ENCODE assay signal across 11 cellular contexts in genomic region chr11:13834463-13834862, GRCh38.
DNase-seq lines count a peak whose midpoint lies in the region; ATAC-seq and TF ChIP-seq lines count a peak whose summit lies in the region.
"Had no signal": no experiment of that assay in that cellular context is flagged by ENCODE, and none has a peak within 500 bp of the region (broad histone marks: within the 10 kb centered on the region; RNA-seq: fewer than 3 reads in every experiment).

No MANE protein-coding gene starts in this region.

- peak; percentile 44 for TF ChIP-seq CTCF in activated CD8-positive, alpha-beta T cell treated with anti-CD3 and anti-CD28 coated beads for 36 hours (IDR thresholded peaks at IDR 0.05)
- TF ChIP-seq CTCF in epithelial cell of esophagus (IDR thresholded peaks at IDR 0.05; ENCODE audit: insufficient read depth, low read depth, low read length, missing control alignments) (peak; percentile 47), retinal pigment epithelial cell (conservative IDR thresholded peaks at IDR 0.05; ENCODE audit: low read depth, low read length) (peak; percentile 47)

- POLR2A ChIA-PET in activated CD8-positive, alpha-beta T cell treated with anti-CD3 and anti-CD28 coated beads for 36 hours (lab: Charles Lee) = interaction anchor here (1.2 kb wide), 1 partner anchor 11 kb away, joined by 3 read pairs; no protein-coding TSS in a partner anchor
- POLR2A ChIA-PET in activated CD8-positive, alpha-beta T cell treated with anti-CD3 and anti-CD28 coated beads, Interleukin-2, amount 10 ng/mL, durations not matched to agents 7 days and 5 days (lab: Charles Lee) = no interaction called here

- no peaks in the 10 kb centered on the region for H3K36me3 ChIP-seq in NT2/D1 (ENCODE audit: insufficient read depth, insufficient read length, low read length)

- H3K36me3 Mint-ChIP-seq in activated CD8-positive, alpha-beta T cell treated with anti-CD3 and anti-CD28 coated beads for 36 hours (ENCODE audit: low read depth) = no peaks in the 10 kb centered on the region
- H3K36me3 Mint-ChIP-seq in activated CD8-positive, alpha-beta T cell treated with anti-CD3 and anti-CD28 coated beads, Interleukin-2, amount 10 ng/mL, durations not matched to agents 7 days and 5 days (ENCODE audit: low read depth) = no peaks in the 10 kb centered on the region

- CTCF ChIA-PET in activated CD8-positive, alpha-beta T cell treated with anti-CD3 and anti-CD28 coated beads for 36 hours (lab: Charles Lee) = interaction anchor here (0.8 to 2.1 kb wide), 9 partner anchors 9 to 112 kb away, joined by 3 to 8 read pairs (median 4); no protein-coding TSS in a partner anchor
- CTCF ChIA-PET in activated CD8-positive, alpha-beta T cell treated with anti-CD3 and anti-CD28 coated beads, Interleukin-2, amount 10 ng/mL, durations not matched to agents 7 days and 5 days (lab: Charles Lee) = interaction anchor here (0.8 to 1.7 kb wide), 3 partner anchors 10 to 39 kb away, joined by 3 to 4 read pairs (median 3); no protein-coding TSS in a partner anchor

- H3K27me3 ChIP-seq in NT2/D1 (ENCODE audit: insufficient read depth, insufficient read length) = no peaks in the 10 kb centered on the region

- H3K27me3 Mint-ChIP-seq in activated CD8-positive, alpha-beta T cell treated with anti-CD3 and anti-CD28 coated beads for 36 hours = no peaks in the 10 kb centered on the region
- no peaks in the 10 kb centered on the region for H3K27me3 Mint-ChIP-seq in activated CD8-positive, alpha-beta T cell treated with anti-CD3 and anti-CD28 coated beads, Interleukin-2, amount 10 ng/mL, durations not matched to agents 7 days and 5 days (ENCODE audit: low read depth)

- DNase-seq in activated CD8-positive, alpha-beta T cell treated with anti-CD3 and anti-CD28 coated beads for 36 hours = peak; percentile 14
- DNase-seq in activated CD8-positive, alpha-beta T cell treated with anti-CD3 and anti-CD28 coated beads, Interleukin-2, amount 10 ng/mL, durations not matched to agents 7 days and 5 days = no peak
- DNase-seq in NT2/D1 (ENCODE audit: low read depth, low spot score) = peak; percentile 6
- no peak for DNase-seq in epithelial cell of esophagus (ENCODE audit: low read depth)
- DNase-seq in retinal pigment epithelial cell (ENCODE audit: low read depth) = no peak
- DNase-seq in NCI-H1048 (lab: John Stamatoyannopoulos, UW) = no peak
- DNase-seq in NCI-H1092 (lab: John Stamatoyannopoulos, UW) = no peak
- DNase-seq in COLO668 (lab: John Stamatoyannopoulos, UW; ENCODE audit: unreplicated experiment) = no peak
- DNase-seq: HCEC 1CT, NCI-H510A had no signal

- H3K4me3 Mint-ChIP-seq in activated CD8-positive, alpha-beta T cell treated with anti-CD3 and anti-CD28 coated beads for 36 hours = no peak overlapping the region
- H3K4me3 Mint-ChIP-seq in activated CD8-positive, alpha-beta T cell treated with anti-CD3 and anti-CD28 coated beads, Interleukin-2, amount 10 ng/mL, durations not matched to agents 7 days and 5 days = no peak overlapping the region

- no peak overlapping the region for H3K27ac Mint-ChIP-seq in activated CD8-positive, alpha-beta T cell treated with anti-CD3 and anti-CD28 coated beads for 36 hours
- no peak overlapping the region for H3K27ac Mint-ChIP-seq in activated CD8-positive, alpha-beta T cell treated with anti-CD3 and anti-CD28 coated beads, Interleukin-2, amount 10 ng/mL, durations not matched to agents 7 days and 5 days
- H3K27ac Mint-ChIP-seq: activated naive CD4-positive, alpha-beta T cell treated with anti-CD3 and anti-CD28 coated beads, Interleukin-2, amount 50 U/mL, for 72 hours had no signal

- H3K9me3 ChIP-seq in NT2/D1 (ENCODE audit: insufficient read depth, low read length) = no peaks in the 10 kb centered on the region; the same call in 1 of the 2 replicates

- no peaks in the 10 kb centered on the region for H3K4me1 ChIP-seq in NT2/D1 (ENCODE audit: insufficient read depth, insufficient read length)

- intact Hi-C loops in activated CD8-positive, alpha-beta T cell treated with anti-CD3 and anti-CD28 coated beads for 36 hours (cut with micrococcal nuclease) = no loop called here

- no peak for ATAC-seq in activated CD8-positive, alpha-beta T cell treated with anti-CD3 and anti-CD28 coated beads for 36 hours
- ATAC-seq in activated CD8-positive, alpha-beta T cell treated with anti-CD3 and anti-CD28 coated beads, Interleukin-2, amount 10 ng/mL, durations not matched to agents 7 days and 5 days = no peak
- ATAC-seq: activated naive CD4-positive, alpha-beta T cell treated with anti-CD3 and anti-CD28 coated beads, Interleukin-2, amount 50 U/mL, for 72 hours had no signal

- H3K4me3 ChIP-seq in NT2/D1 (ENCODE audit: insufficient read length, low read depth) (no peak overlapping the region), epithelial cell of esophagus (ENCODE audit: low read length) (no peak overlapping the region), retinal pigment epithelial cell (ENCODE audit: low read length) (no peak overlapping the region)

- H3K4me1 Mint-ChIP-seq in activated CD8-positive, alpha-beta T cell treated with anti-CD3 and anti-CD28 coated beads for 36 hours (ENCODE audit: low read depth) = peaks cover 4% of the 10 kb centered on the region
- H3K4me1 Mint-ChIP-seq in activated CD8-positive, alpha-beta T cell treated with anti-CD3 and anti-CD28 coated beads, Interleukin-2, amount 10 ng/mL, durations not matched to agents 7 days and 5 days (ENCODE audit: low read depth) = peaks cover 9% of the 10 kb centered on the region

- H3K9me3 Mint-ChIP-seq in activated CD8-positive, alpha-beta T cell treated with anti-CD3 and anti-CD28 coated beads for 36 hours = peaks cover 6% of the 10 kb centered on the region
- H3K9me3 Mint-ChIP-seq in activated CD8-positive, alpha-beta T cell treated with anti-CD3 and anti-CD28 coated beads, Interleukin-2, amount 10 ng/mL, durations not matched to agents 7 days and 5 days (ENCODE audit: insufficient read depth) = peaks cover 6% of the 10 kb centered on the region

- H3K9ac ChIP-seq in NT2/D1 (ENCODE audit: insufficient read length, low read depth) = no peak overlapping the region

Comparison
In these comparisons a context has a peak if more than half of its experiments do, and no peak if none do; other contexts are left out.
1. DNase-seq: peak in activated CD8-positive, alpha-beta T cell treated with anti-CD3 and anti-CD28 coated beads for 36 hours (single experiment) and NT2/D1 (single experiment); none in activated CD8-positive, alpha-beta T cell treated with anti-CD3 and anti-CD28 coated beads, Interleukin-2, amount 10 ng/mL, durations not matched to agents 7 days and 5 days (single experiment), epithelial cell of esophagus (single experiment), retinal pigment epithelial cell (single experiment), NCI-H1048 (single experiment), NCI-H1092 (single experiment) and COLO668 (single experiment).
2. Peak in every context shown above with its lines, with median percentiles within 50 percentile points of each other: CTCF ChIP-seq.